ENCODE assay signal across 1 cellular context in genomic region chr12:76083246-76083735, GRCh38.
TF ChIP-seq lines count a peak whose summit lies in the region.

No MANE protein-coding gene starts in this region.

TF ChIP-seq in GM12878, 131 proteins besides CTCF, POLR2A, EP300 and RAD21:
- TF ChIP-seq FOXM1 (IDR thresholded peaks at IDR 0.05; ENCODE audit: low read depth, low read length) = no peak
- TF ChIP-seq SKIL (IDR thresholded peaks at IDR 0.05; ENCODE audit: low read depth, poor library complexity, severe bottlenecking) = peak; percentile 19
- no peak for TF ChIP-seq E2F4 (IDR thresholded peaks at IDR 0.05; ENCODE audit: low read depth, low read length)
